Comparison of ENCODE assay signal across 8 cellular contexts in the genomic region with DNA sequence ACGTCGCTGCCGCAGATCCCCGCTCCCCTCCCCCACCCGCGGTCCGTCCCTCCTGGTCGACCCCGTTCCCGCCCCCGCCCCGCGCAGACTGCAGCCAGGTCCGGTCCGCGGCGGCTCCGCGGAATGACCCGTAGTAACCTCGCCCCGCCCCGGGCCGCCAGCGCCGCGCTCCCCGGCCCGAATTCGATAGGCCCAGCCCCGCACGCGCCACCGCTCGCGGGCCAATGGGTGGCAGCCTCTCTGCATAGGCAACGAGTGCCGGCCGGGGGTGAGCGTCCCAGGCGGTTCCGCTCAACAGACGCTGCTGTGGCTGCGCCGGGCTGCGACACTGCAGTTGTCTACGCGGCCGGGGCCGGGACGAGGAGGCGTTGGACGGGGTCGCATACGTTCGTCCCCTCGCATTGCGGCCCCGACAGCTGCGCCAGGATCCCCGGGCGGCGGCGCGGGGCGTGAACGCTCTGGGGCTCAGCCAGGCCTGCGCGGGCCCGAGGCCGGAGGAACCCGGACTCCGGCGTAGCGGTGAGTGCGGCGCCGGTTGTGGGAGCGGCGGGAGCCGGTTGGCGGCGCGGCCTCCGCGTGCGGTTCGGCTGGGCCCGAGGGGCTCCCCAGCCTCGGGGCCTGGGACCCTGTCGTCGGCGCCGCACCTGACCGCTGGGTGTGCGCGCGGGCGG. TPM values are rescaled to one million over a fixed set of nuclear protein-coding genes. Genes with fewer than 3 reads are reported as not detected.
DNase-seq lines count a peak whose midpoint lies in the region; TF ChIP-seq lines count a peak whose summit lies in the region.

Gene ACSL3 (plus strand): TSS at position 297 of the 671 bp plus-strand sequence. CDS start 47,737 bp downstream, outside the sequence.

- no peak; the same call in 1 of the 2 replicates for TF ChIP-seq RAD21 in SK-N-SH (IDR thresholded peaks at IDR 0.05; ENCODE audit: low read length)

- no peaks in the 10 kb centered on the region for H3K27me3 ChIP-seq in SK-N-SH (ENCODE audit: insufficient read depth)

- TF ChIP-seq EP300 in SK-N-SH (IDR thresholded peaks at IDR 0.05; ENCODE audit: borderline replicate concordance in 1 of 2, low read depth in 1 of 2, low read length in 1 of 2), result peak in 1 of 2 experiments; percentile 31; a peak in 1 of 4 replicates

- POLR2A ChIA-PET in SK-N-SH (lab: Yijun Ruan, JAX), result interaction anchor here (0.6 to 0.9 kb wide), 3 partner anchors 24 to 110 kb away, joined by 3 to 7 read pairs (median 3); no protein-coding TSS in a partner anchor

- H3K79me2 ChIP-seq in SK-N-SH (ENCODE audit: insufficient read depth), result peaks cover 50% of the 10 kb centered on the region

- peak; percentile 95 for TF ChIP-seq POLR2A in NB4 (IDR thresholded peaks at IDR 0.05; ENCODE audit: extremely low read depth, insufficient read length)

- H3K9ac ChIP-seq in SK-N-SH, result peak within 1 kb of the TSS; percentile 85

- 0% methylated on average over 8 of the region's 99 CpGs for WGBS in SK-N-SH (ENCODE audit: low lambda C conversion rate)

- H2AFZ ChIP-seq in SK-N-SH (ENCODE audit: low read depth), result peak within 1 kb of the TSS; percentile 87

- H3K4me2 ChIP-seq in SK-N-SH, result peak within 1 kb of the TSS; percentile 82

- peak within 1 kb of the TSS; percentile 68 to 95 for H3K27ac ChIP-seq in SK-N-SH (ENCODE audit: low read depth in 2 of 2, low read length in 1 of 2)

- no peaks in the 10 kb centered on the region for H3K9me2 ChIP-seq in SK-N-SH

- DNase-seq in GM04504 (ENCODE audit: low read depth) (peak; percentile 83), HFF-Myc (ENCODE audit: extremely low read depth, low read depth) (peak; percentile 58), NB4 (ENCODE audit: low read depth) (peak; percentile 98), SK-N-SH (peak; percentile 97), germinal center (ENCODE audit: low spot score) (peak; percentile 95), nucleus accumbens (lab: John Stamatoyannopoulos, UW) (peak; percentile 54 to 99 (median 95)), superior temporal gyrus (ENCODE audit: extremely low spot score) (peak; percentile 96)
- peak; percentile 93 for DNase-seq in activated naive CD4-positive, alpha-beta T cell treated with anti-CD3 and anti-CD28 coated beads, Interleukin-2, amount 50 U/mL, for 16 hours

- H3K4me3 ChIP-seq in HFF-Myc (replicated peaks; ENCODE audit: low read depth, low read length) (peak within 1 kb of the TSS; percentile 89), NB4 (ENCODE audit: low read depth, low read length) (peak within 1 kb of the TSS; percentile 91), SK-N-SH (ENCODE audit: low read depth in 2 of 2, low read length in 1 of 2) (peak within 1 kb of the TSS; percentile 69 to 95)

- no peaks in the 10 kb centered on the region for H3K36me3 ChIP-seq in SK-N-SH (replicated peaks in 1 of 2; ENCODE audit: control insufficient read depth in 1 of 2, insufficient read depth in 2 of 2, low read length in 1 of 2)

- H4K20me1 ChIP-seq in SK-N-SH (ENCODE audit: insufficient read depth), result peaks cover 44% of the 10 kb centered on the region

- H3K4me1 ChIP-seq in SK-N-SH (ENCODE audit: control insufficient read depth in 1 of 2, insufficient read depth in 2 of 2, low read depth in 1 of 2, low read length in 1 of 2), result peaks cover 25 to 30% of the 10 kb centered on the region in 2 experiments

- TF ChIP-seq CTCF in HFF-Myc (IDR thresholded peaks at IDR 0.05; ENCODE audit: low read depth, low read length, missing control alignments), result no peak
- no peak for TF ChIP-seq CTCF in NB4 (IDR thresholded peaks at IDR 0.05; ENCODE audit: low read depth, low read length)
- TF ChIP-seq CTCF in SK-N-SH (IDR thresholded peaks at IDR 0.05), result no peak; the same call in 1 of the 2 replicates

- CTCF ChIA-PET in SK-N-SH (lab: Yijun Ruan, JAX), result interaction anchor here (1.2 to 8.0 kb wide), 8 partner anchors 41 to 1110 kb away, joined by 3 to 59 read pairs (median 10); no protein-coding TSS in a partner anchor

- H3F3A ChIP-seq in SK-N-SH (replicated peaks; ENCODE audit: insufficient read depth), result no peaks in the 10 kb centered on the region

- no peaks in the 10 kb centered on the region for H3K9me3 ChIP-seq in SK-N-SH

TF ChIP-seq in SK-N-SH, 30 proteins besides CTCF, POLR2A, EP300 and RAD21 (continues in another document):
- TF ChIP-seq TCF12 (IDR thresholded peaks at IDR 0.05) (no peak), GATA2 (CRISPR knock-in tag; IDR thresholded peaks at IDR 0.05) (no peak), NRF1 (IDR thresholded peaks at IDR 0.05; ENCODE audit: low read depth, low read length) (peak; percentile 33; the same call in 1 of the 2 replicates), FOXM1 (IDR thresholded peaks at IDR 0.05; ENCODE audit: low read depth) (no peak), USF1 (IDR thresholded peaks at IDR 0.05; ENCODE audit: borderline replicate concordance, low read depth) (peak; percentile 84), SMC3 (IDR thresholded peaks at IDR 0.05; ENCODE audit: low read depth, low read length) (peak; percentile 6; the same call in 1 of the 2 replicates), RFX5 (IDR thresholded peaks at IDR 0.05; ENCODE audit: low read length) (no peak; the same call in 1 of the 2 replicates), REST (IDR thresholded peaks at IDR 0.05; ENCODE audit: low read depth, low read length) (peak; percentile 75; the same call in 1 of the 2 replicates), CHD2 (IDR thresholded peaks at IDR 0.05; ENCODE audit: low read length, partially characterized antibody) (peak; percentile 38), FOSL2 (IDR thresholded peaks at IDR 0.05; ENCODE audit: borderline replicate concordance, low read depth) (no peak), RXRA (IDR thresholded peaks at IDR 0.05; ENCODE audit: borderline replicate concordance, low read depth) (peak; percentile 92), USF2 (IDR thresholded peaks at IDR 0.05; ENCODE audit: borderline replicate concordance, low read depth, low read length) (peak; percentile 69), POLR2AphosphoS5 (IDR thresholded peaks at IDR 0.05; ENCODE audit: low read depth, low read length) (peak; percentile 96), MXI1 (IDR thresholded peaks at IDR 0.05; ENCODE audit: low read depth, low read length) (peak; percentile 54; the same call in 1 of the 2 replicates), TAF1 (IDR thresholded peaks at IDR 0.05; ENCODE audit: borderline replicate concordance, low read depth, low read length) (peak; percentile 98), RCOR1 (IDR thresholded peaks at IDR 0.05; ENCODE audit: low read length) (peak; percentile 8; the same call in 1 of the 2 replicates)
- TF ChIP-seq, protein P1, sequence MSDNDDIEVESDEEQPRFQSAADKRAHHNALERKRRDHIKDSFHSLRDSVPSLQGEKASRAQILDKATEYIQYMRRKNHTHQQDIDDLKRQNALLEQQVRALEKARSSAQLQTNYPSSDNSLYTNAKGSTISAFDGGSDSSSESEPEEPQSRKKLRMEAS (IDR thresholded peaks at IDR 0.05; ENCODE audit: low read depth), result peak; percentile 44; the same call in 1 of the 2 replicates

RNA-seq across cellular contexts. Expression of gene ACSL3, which starts in this region (rescaled TPM):
- polyA plus RNA-seq in SK-N-SH (2012; rRNA removed), result 15.7 and 25.2 TPM in 2 replicates
- polyA plus RNA-seq in SK-N-SH (2012; cell fraction: cytosol; rRNA removed), result 23.5 and 24.5 TPM in 2 replicates
- 9.1 and 18.4 TPM in 2 replicates for polyA plus RNA-seq in SK-N-SH (2012; cell fraction: nucleus; rRNA removed)

Comparison
In these comparisons a context has a peak if more than half of its experiments do, and no peak if none do; other contexts are left out.
1. Peak in every context shown above with its lines: DNase-seq, H3K4me3 ChIP-seq and H3K27ac ChIP-seq.